22 cellular contexts compared by ENCODE assay signal in genomic region chr6:100808638-100809275, GRCh38.
DNase-seq lines count a peak whose midpoint lies in the region; ATAC-seq, FAIRE-seq and TF ChIP-seq lines count a peak whose summit lies in the region.
"Had no signal": no experiment of that assay in that cellular context is flagged by ENCODE, and none has a peak within 500 bp of the region (broad histone marks: within the 10 kb centered on the region; RNA-seq: fewer than 3 reads in every experiment).

No MANE protein-coding gene starts in this region.

- H3K9me3 ChIP-seq in GM12878 (replicated peaks; ENCODE audit: control insufficient read depth, insufficient read depth, low read length), result no peaks in the 10 kb centered on the region; the same call in 2 of the 3 replicates
- H3K9me3 ChIP-seq: Caco-2, right atrium auricular region had no signal

- CTCF ChIA-PET in GM12878 (lab: Yijun Ruan, JAX), result no interaction called here

- no peak for TF ChIP-seq EP300 in GM12878 (IDR thresholded peaks at IDR 0.05; ENCODE audit: borderline replicate concordance in 1 of 2, control insufficient read depth in 1 of 2, low read depth in 2 of 2, low read length in 2 of 2)

- no peaks in the 10 kb centered on the region for H4K20me1 ChIP-seq in GM12878 (ENCODE audit: control insufficient read depth, insufficient read depth)

- no peak overlapping the region for H2AFZ ChIP-seq in GM12878 (ENCODE audit: control insufficient read depth, low read depth, low read length)

- no peaks in the 10 kb centered on the region for H3K27me3 ChIP-seq in GM12878 (replicated peaks in 1 of 2; ENCODE audit: control insufficient read depth in 2 of 2, insufficient read depth in 2 of 2, low read length in 1 of 2)
- no peaks in the 10 kb centered on the region for H3K27me3 ChIP-seq in kidney epithelial cell (ENCODE audit: control insufficient read depth, insufficient read depth, low read length)
- H3K27me3 ChIP-seq: right atrium auricular region had no signal

- RAD21 ChIA-PET in GM12878 (lab: Charles Lee; ENCODE audit: unreplicated experiment), result no interaction called here

- in situ Hi-C loops in GM12878 (cut with MboI), result no loop called here

- 97% methylated on average over 3 of the region's 3 CpGs for WGBS in GM12878 (ENCODE audit: insufficient coverage, insufficient replicate concordance, low lambda C conversion rate, missing lambda C conversion rate)

- intact Hi-C loops in GM12878 (cut with micrococcal nuclease; ENCODE audit: unreplicated experiment), result no loop called here

- H3K36me3 ChIP-seq in GM12878 (ENCODE audit: control insufficient read depth in 2 of 2, insufficient read depth in 2 of 2, low read length in 1 of 2) (peaks cover 0 to 10% of the 10 kb centered on the region in 2 experiments; a peak in 3 of 4 replicates), kidney epithelial cell (ENCODE audit: control insufficient read depth, insufficient read depth, low read length) (no peaks in the 10 kb centered on the region)

- H3K27ac ChIP-seq in GM12878 (ENCODE audit: control insufficient read depth, insufficient read depth), result no peak overlapping the region
- H3K27ac ChIP-seq: epithelial cell of prostate, right atrium auricular region had no signal

- H3K4me2 ChIP-seq in GM12878 (ENCODE audit: control insufficient read depth, insufficient read depth), result no peak overlapping the region

- ATAC-seq in GM12878, result peak; percentile 29; the same call in 2 of the 3 replicates
- no peak for ATAC-seq in GM18520 (IDR thresholded peaks at IDR 0.05; ENCODE audit: unreplicated experiment)
- no peak for ATAC-seq in GM18502 (IDR thresholded peaks at IDR 0.05; ENCODE audit: poor library complexity, unreplicated experiment)
- no peak for ATAC-seq in GM18517 (IDR thresholded peaks at IDR 0.05; ENCODE audit: unreplicated experiment)
- ATAC-seq: HepG2 had no signal

- POLR2A ChIA-PET in GM12878 (lab: Charles Lee), result no interaction called here

- FAIRE-seq in GM12878 (lab: Jason Lieb, UNC), result no peak
- FAIRE-seq: HepG2, keratinocyte had no signal

- DNase-seq in AG08396 (ENCODE audit: low spot score), result peak; percentile 2
- peak; percentile 62 for DNase-seq in LHCN-M2 (ENCODE audit: low read depth)
- no peak for DNase-seq in GM12878 (ENCODE audit: low read depth, low spot score)
- peak; percentile 29 for DNase-seq in kidney epithelial cell (ENCODE audit: low read depth)
- DNase-seq in NCI-H226, result no peak
- DNase-seq: activated B cell treated with CpG ODN at 0.5 μM for 24 hours; activated effector memory CD4-positive, alpha-beta T cell treated with Interleukin-2 at 50 U/mL for 16 hours; AML-193; anterior cingulate cortex; Caco-2; GDM1; midbrain; NCI-H774; stimulated activated CD4-positive, alpha-beta T cell treated with anti-CD3 and anti-CD28 coated beads, Interleukin-1b, Interleukin-23, amount 100 ng/mL, for 48 hours; substantia nigra had no signal

- H3K4me1 ChIP-seq in GM12878 (ENCODE audit: control insufficient read depth, insufficient read depth, low read length), result no peaks in the 10 kb centered on the region; the same call in 1 of the 2 replicates
- H3K4me1 ChIP-seq: Caco-2, right atrium auricular region had no signal

- no peak for TF ChIP-seq CTCF in GM12878 (IDR thresholded peaks at IDR 0.05 in 2 of 3, conservative IDR thresholded peaks at IDR 0.05 in 1 of 3; ENCODE audit: control insufficient read depth in 2 of 3, extremely low read depth in 1 of 3, insufficient read depth in 1 of 3, low read depth in 3 of 3, low read length in 3 of 3)
- no peak for TF ChIP-seq CTCF in kidney epithelial cell (IDR thresholded peaks at IDR 0.05; ENCODE audit: insufficient read depth, low read length, poor library complexity, severe bottlenecking)

- peaks cover 3% of the 10 kb centered on the region for H3K79me2 ChIP-seq in GM12878 (ENCODE audit: control insufficient read depth, insufficient read depth, low read length)

- no peak overlapping the region for H3K9ac ChIP-seq in GM12878 (ENCODE audit: control insufficient read depth, insufficient read depth, low read length)

- BruUV-seq in GM12878 (replicated peaks; lab: Mats Ljungman, UMichigan), result no TSS peak

- TF ChIP-seq POLR2A in GM12878 (IDR thresholded peaks at IDR 0.05; ENCODE audit: low read depth, low read length), result no peak

- SMC1A ChIA-PET in GM12878 (lab: Charles Lee; ENCODE audit: uncharacterized antibody, unreplicated experiment), result interaction anchor here (0.6 to 1.1 kb wide), 4 partner anchors 12 to 71 kb away, joined by 3 to 4 read pairs (median 3); no protein-coding TSS in a partner anchor

- no peak for TF ChIP-seq RAD21 in GM12878 (IDR thresholded peaks at IDR 0.05; ENCODE audit: insufficient read depth, low read depth, low read length)

- H3K4me3 ChIP-seq in GM12878 (no peak overlapping the region), kidney epithelial cell (ENCODE audit: low read depth, low read length) (no peak overlapping the region)
- H3K4me3 ChIP-seq: right atrium auricular region had no signal

TF ChIP-seq in GM12878, 131 proteins besides CTCF, POLR2A, EP300 and RAD21:
- no peak for TF ChIP-seq ZSCAN29 (IDR thresholded peaks at IDR 0.05)
- TF ChIP-seq SMC3 (IDR thresholded peaks at IDR 0.05; ENCODE audit: borderline replicate concordance, low read length), result no peak
- TF ChIP-seq SMARCA5 (IDR thresholded peaks at IDR 0.05), result no peak
- no peak for TF ChIP-seq BCLAF1 (IDR thresholded peaks at IDR 0.05)
- TF ChIP-seq BHLHE40 (IDR thresholded peaks at IDR 0.05; ENCODE audit: borderline replicate concordance in 1 of 2, low read depth in 2 of 2, low read length in 1 of 2), result no peak
- no peak for TF ChIP-seq MEF2A (IDR thresholded peaks at IDR 0.05; ENCODE audit: insufficient read depth, low read depth, low read length)
- no peak for TF ChIP-seq ESRRA (IDR thresholded peaks at IDR 0.05; ENCODE audit: low read length)
- TF ChIP-seq SUPT20H (IDR thresholded peaks at IDR 0.05; ENCODE audit: borderline replicate concordance, control insufficient read depth, low read depth, low read length), result no peak

Comparison
In these comparisons a context has a peak if more than half of its experiments do, and no peak if none do; other contexts are left out.
1. DNase-seq: peak in AG08396 (single experiment), LHCN-M2 (single experiment) and kidney epithelial cell (single experiment); none in GM12878 (single experiment) and NCI-H226 (single experiment).